In genomic region chr3:1583044-1583443, GRCh38 we compare ENCODE assay signal across 26 cellular contexts.
"Had no signal": no experiment of that assay in that cellular context is flagged by ENCODE, and none has a peak within 500 bp of the region (broad histone marks: within the 10 kb centered on the region; RNA-seq: fewer than 3 reads in every experiment).

No MANE protein-coding gene starts in this region.

- H3K4me1 Mint-ChIP-seq: activated CD4-positive, alpha-beta T cell treated with anti-CD3 and anti-CD28 coated beads, Interleukin-2, amount 10 ng/mL, durations not matched to agents 7 days and 5 days; activated naive CD8-positive, alpha-beta T cell treated with anti-CD3 and anti-CD28 coated beads, Interleukin-2, amount 50 U/mL, for 24 hours; brain; T-helper 17 cell had no signal

- H3K36me3 ChIP-seq: MG63 had no signal

- H3K27me3 Mint-ChIP-seq: activated CD4-positive, alpha-beta memory T cell treated with anti-CD3 and anti-CD28 coated beads for 36 hours; activated CD4-positive, alpha-beta T cell treated with anti-CD3 and anti-CD28 coated beads, Interleukin-2, amount 10 ng/mL, durations not matched to agents 7 days and 5 days; activated naive CD8-positive, alpha-beta T cell treated with anti-CD3 and anti-CD28 coated beads, Interleukin-2, amount 50 U/mL, for 24 hours; T-helper 17 cell had no signal

- DNase-seq: activated CD4-positive, alpha-beta memory T cell treated with anti-CD3 and anti-CD28 coated beads for 36 hours; activated CD4-positive, alpha-beta T cell treated with anti-CD3 and anti-CD28 coated beads, Interleukin-2, amount 10 ng/mL, durations not matched to agents 7 days and 5 days; activated CD4-positive, CD25-positive, alpha-beta regulatory T cell; activated CD8-positive, alpha-beta memory T cell treated with anti-CD3 and anti-CD28 coated beads for 24 hours; activated effector memory CD4-positive, alpha-beta T cell treated with anti-CD3 and anti-CD28 coated beads, Interleukin-2, amount 50 U/mL, for 16 hours; activated naive CD4-positive, alpha-beta T cell treated with Interleukin-2 at 50 U/mL for 16 hours; activated naive CD8-positive, alpha-beta T cell treated with anti-CD3 and anti-CD28 coated beads, Interleukin-2, amount 50 U/mL, for 24 hours; activated T-cell treated with anti-CD3 and anti-CD28 coated beads, Interleukin-2, amount 50 U/mL, for 4 hours; amniotic stem cell; MG63; MV-4-11; NCI-H1092 treated with DMSO at 0.1 percent for 48 hours; NCI-H1436; NCI-H1694 treated with DMSO at 0.1 percent for 48 hours; NCI-H2029 treated with DMSO at 0.1 percent for 48 hours; NCI-H345; NCI-H510A; NCI-H69; PC-3; SHP77 treated with DMSO at 0.1 percent for 48 hours; T-helper 17 cell; T-helper 9 cell had no signal

- H3K27me3 ChIP-seq: MG63 had no signal

- ATAC-seq: activated naive CD4-positive, alpha-beta T cell treated with anti-CD3 and anti-CD28 coated beads, Interleukin-2, amount 50 U/mL, for 72 hours; activated T-cell treated with anti-CD3 and anti-CD28 coated beads, Interleukin-2, amount 50 U/mL, for 4 hours; PC-3; T-helper 17 cell had no signal

- H3K27ac ChIP-seq: KMS-11, VCaP had no signal

- H3K9me3 ChIP-seq: MG63 had no signal

- H3K4me3 ChIP-seq: MG63 had no signal

- H3K4me3 Mint-ChIP-seq: activated CD4-positive, alpha-beta memory T cell treated with anti-CD3 and anti-CD28 coated beads for 36 hours; activated CD4-positive, alpha-beta T cell treated with anti-CD3 and anti-CD28 coated beads, Interleukin-2, amount 10 ng/mL, durations not matched to agents 7 days and 5 days; activated naive CD8-positive, alpha-beta T cell treated with anti-CD3 and anti-CD28 coated beads, Interleukin-2, amount 50 U/mL, for 24 hours; activated T-cell treated with anti-CD3 and anti-CD28 coated beads, Interleukin-2, amount 50 U/mL, for 4 hours; brain; T-helper 17 cell had no signal

- H3K36me3 Mint-ChIP-seq: activated CD4-positive, alpha-beta memory T cell treated with anti-CD3 and anti-CD28 coated beads for 36 hours; brain had no signal

- H3K27ac Mint-ChIP-seq: activated CD4-positive, alpha-beta memory T cell treated with anti-CD3 and anti-CD28 coated beads for 36 hours; activated CD4-positive, alpha-beta T cell treated with anti-CD3 and anti-CD28 coated beads, Interleukin-2, amount 10 ng/mL, durations not matched to agents 7 days and 5 days; activated naive CD4-positive, alpha-beta T cell treated with anti-CD3 and anti-CD28 coated beads, Interleukin-2, amount 50 U/mL, for 72 hours; activated naive CD8-positive, alpha-beta T cell treated with anti-CD3 and anti-CD28 coated beads, Interleukin-2, amount 50 U/mL, for 24 hours; brain; T-helper 17 cell had no signal
